ENCODE assay signal across 9 cellular contexts in the genomic region with DNA sequence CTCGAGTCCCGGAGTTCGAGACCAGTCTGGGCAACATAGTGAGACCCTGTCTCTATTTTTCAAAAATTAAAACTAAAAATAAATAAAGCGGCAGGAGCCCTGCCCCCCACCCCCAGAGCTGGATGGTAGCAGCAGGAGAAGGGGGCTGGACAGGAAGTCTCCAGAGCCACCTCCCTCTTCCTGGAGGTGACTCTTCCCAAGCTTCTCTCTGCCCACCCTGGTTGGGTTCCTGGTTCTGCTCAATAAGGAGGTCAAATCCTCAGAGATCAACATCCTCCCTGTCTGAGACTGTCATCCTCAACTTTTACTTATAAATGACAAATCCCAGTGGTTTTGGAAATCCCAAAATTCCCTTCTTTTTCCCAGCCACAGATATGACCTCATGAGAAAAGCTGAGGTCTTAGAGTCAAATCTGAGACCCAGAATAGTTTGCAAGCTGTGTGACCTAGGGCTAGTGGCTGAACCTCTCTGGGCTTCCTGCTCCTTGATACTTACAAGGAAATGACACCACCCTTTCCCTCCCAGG. TPM values are rescaled to one million over a fixed set of nuclear protein-coding genes. Genes with fewer than 3 reads are reported as not detected.
DNase-seq lines count a peak whose midpoint lies in the region; ATAC-seq and TF ChIP-seq lines count a peak whose summit lies in the region.
"Had no signal": no experiment of that assay in that cellular context is flagged by ENCODE, and none has a peak within 500 bp of the region (broad histone marks: within the 10 kb centered on the region; RNA-seq: fewer than 3 reads in every experiment).

No MANE protein-coding gene starts in this region.

- no peaks in the 10 kb centered on the region for H4K20me1 ChIP-seq in GM23338 (replicated peaks; ENCODE audit: insufficient read depth)

- H3K9me3 Mint-ChIP-seq in GM23338, result peaks cover 9% of the 10 kb centered on the region; the same call in 2 of the 3 replicates
- peaks cover 2% of the 10 kb centered on the region for H3K9me3 Mint-ChIP-seq in activated CD8-positive, alpha-beta T cell treated with anti-CD3 and anti-CD28 coated beads, Interleukin-2, amount 10 ng/mL, durations not matched to agents 7 days and 5 days (ENCODE audit: insufficient read depth)

- H3K36me3 ChIP-seq in GM23338 (ENCODE audit: insufficient read depth) (no peaks in the 10 kb centered on the region; the same call in 1 of the 2 replicates), right atrium auricular region (no peaks in the 10 kb centered on the region), HAP-1 (replicated peaks) (no peaks in the 10 kb centered on the region)

- H3K27ac ChIP-seq in GM23338 (ENCODE audit: low read depth) (no peak overlapping the region), right atrium auricular region (peak overlapping the region; percentile 82 to 91)

- H3K9me3 ChIP-seq in right atrium auricular region (no peaks in the 10 kb centered on the region), HAP-1 (no peaks in the 10 kb centered on the region)

- ATAC-seq in GM23338 (no peak), HG03025 (IDR thresholded peaks at IDR 0.05; ENCODE audit: low FRiP score, unreplicated experiment) (no peak)
- no peak for ATAC-seq in activated CD8-positive, alpha-beta T cell treated with anti-CD3 and anti-CD28 coated beads, Interleukin-2, amount 10 ng/mL, durations not matched to agents 7 days and 5 days

- H3K4me3 ChIP-seq in GM23338 (peak overlapping the region; percentile 58), right atrium auricular region (peak overlapping the region in 1 of 2 donors; percentile 39), skeletal muscle cell (ENCODE audit: low read depth, low read length) (peak overlapping the region; percentile 44), HAP-1 (no peak overlapping the region)

- in situ Hi-C loops in HAP-1 (cut with MboI; ENCODE audit: low sequenced_read_pairs), result no loop called here

- TF ChIP-seq CTCF in GM23338 (conservative IDR thresholded peaks at IDR 0.05; ENCODE audit: low read depth in 2 of 2) (no peak), right atrium auricular region (IDR thresholded peaks at IDR 0.05) (no peak)

- no peaks in the 10 kb centered on the region for H3K9me2 ChIP-seq in GM23338 (ENCODE audit: insufficient read depth)

- CTCF ChIA-PET in activated CD8-positive, alpha-beta T cell treated with anti-CD3 and anti-CD28 coated beads, Interleukin-2, amount 10 ng/mL, durations not matched to agents 7 days and 5 days (lab: Charles Lee), result interaction anchor here (1.1 to 17.4 kb wide), 5 partner anchors 11 to 107 kb away, joined by 3 to 280 read pairs (median 4); no protein-coding TSS in a partner anchor

- H3F3A ChIP-seq in GM23338 (replicated peaks; ENCODE audit: low read depth), result peaks cover 10% of the 10 kb centered on the region; the same call in 1 of the 2 replicates

- no peaks in the 10 kb centered on the region for H3K79me2 ChIP-seq in GM23338 (replicated peaks; ENCODE audit: insufficient read depth)

- no peak overlapping the region for H3K27ac Mint-ChIP-seq in GM23338
- peak overlapping the region; percentile 86 for H3K27ac Mint-ChIP-seq in activated CD8-positive, alpha-beta T cell treated with anti-CD3 and anti-CD28 coated beads, Interleukin-2, amount 10 ng/mL, durations not matched to agents 7 days and 5 days

- H3K4me2 ChIP-seq in GM23338, result peak overlapping the region; percentile 85

- no peaks in the 10 kb centered on the region for H3K27me3 ChIP-seq in GM23338 (ENCODE audit: insufficient read depth)
- H3K27me3 ChIP-seq in right atrium auricular region, result no peaks in the 10 kb centered on the region
- 0 out of 2 replicates have a peak, but pooled peaks cover 2% of the 10 kb centered on the region for H3K27me3 ChIP-seq in HAP-1 (ENCODE audit: low read depth)
- H3K27me3 ChIP-seq: dorsolateral prefrontal cortex had no signal

- peak overlapping the region; percentile 73; the same call in 1 of the 3 replicates for H3K4me3 Mint-ChIP-seq in GM23338
- H3K4me3 Mint-ChIP-seq in activated CD8-positive, alpha-beta T cell treated with anti-CD3 and anti-CD28 coated beads, Interleukin-2, amount 10 ng/mL, durations not matched to agents 7 days and 5 days, result peak overlapping the region; percentile 39

- no peak overlapping the region for H2AFZ ChIP-seq in GM23338

- H3K4me1 ChIP-seq in GM23338 (ENCODE audit: insufficient read depth) (peaks cover 33% of the 10 kb centered on the region), right atrium auricular region (peaks cover 0 to 43% of the 10 kb centered on the region in 2 donors), HAP-1 (no peaks in the 10 kb centered on the region; the same call in 1 of the 2 replicates)

- POLR2A ChIA-PET in activated CD8-positive, alpha-beta T cell treated with anti-CD3 and anti-CD28 coated beads, Interleukin-2, amount 10 ng/mL, durations not matched to agents 7 days and 5 days (lab: Charles Lee), result interaction anchor here (0.6 to 2.7 kb wide), 9 partner anchors 10 to 451 kb away, joined by 3 to 11 read pairs (median 3); no protein-coding TSS in a partner anchor

- no peak for DNase-seq in GM23338 (ENCODE audit: low spot score)
- no peak for DNase-seq in activated CD8-positive, alpha-beta T cell treated with anti-CD3 and anti-CD28 coated beads, Interleukin-2, amount 10 ng/mL, durations not matched to agents 7 days and 5 days
- DNase-seq in right atrium auricular region (ENCODE audit: low spot score), result no peak
- no peak for DNase-seq in skeletal muscle cell (ENCODE audit: low read depth)
- DNase-seq in LoVo (ENCODE audit: low spot score), result no peak
- no peak for DNase-seq in HAP-1 (ENCODE audit: low spot score in 2 of 2)
- DNase-seq in Kasumi-1 (lab: John Stamatoyannopoulos, UW), result no peak

- peaks cover 6% of the 10 kb centered on the region for H3K27me3 Mint-ChIP-seq in GM23338 (ENCODE audit: insufficient read depth, low read depth, poor library complexity)
- no peaks in the 10 kb centered on the region for H3K27me3 Mint-ChIP-seq in activated CD8-positive, alpha-beta T cell treated with anti-CD3 and anti-CD28 coated beads, Interleukin-2, amount 10 ng/mL, durations not matched to agents 7 days and 5 days (ENCODE audit: low read depth)

- H3K4me1 Mint-ChIP-seq in GM23338, result peaks cover 34% of the 10 kb centered on the region
- H3K4me1 Mint-ChIP-seq in activated CD8-positive, alpha-beta T cell treated with anti-CD3 and anti-CD28 coated beads, Interleukin-2, amount 10 ng/mL, durations not matched to agents 7 days and 5 days (ENCODE audit: low read depth), result peaks cover 75% of the 10 kb centered on the region

- peaks cover 13% of the 10 kb centered on the region; the same call in 2 of the 3 replicates for H3K36me3 Mint-ChIP-seq in GM23338 (ENCODE audit: low read depth)
- H3K36me3 Mint-ChIP-seq in activated CD8-positive, alpha-beta T cell treated with anti-CD3 and anti-CD28 coated beads, Interleukin-2, amount 10 ng/mL, durations not matched to agents 7 days and 5 days (ENCODE audit: low read depth), result peaks cover 16% of the 10 kb centered on the region

TF ChIP-seq in GM23338, 12 proteins besides CTCF, POLR2A, EP300 and RAD21 (continues in another document):
- TF ChIP-seq EZH2phosphoT487 (IDR thresholded peaks at IDR 0.05; ENCODE audit: unreplicated experiment), result no peak
- TF ChIP-seq NANOG (IDR thresholded peaks at IDR 0.05; ENCODE audit: borderline replicate concordance), result no peak
- TF ChIP-seq, protein P1, sequence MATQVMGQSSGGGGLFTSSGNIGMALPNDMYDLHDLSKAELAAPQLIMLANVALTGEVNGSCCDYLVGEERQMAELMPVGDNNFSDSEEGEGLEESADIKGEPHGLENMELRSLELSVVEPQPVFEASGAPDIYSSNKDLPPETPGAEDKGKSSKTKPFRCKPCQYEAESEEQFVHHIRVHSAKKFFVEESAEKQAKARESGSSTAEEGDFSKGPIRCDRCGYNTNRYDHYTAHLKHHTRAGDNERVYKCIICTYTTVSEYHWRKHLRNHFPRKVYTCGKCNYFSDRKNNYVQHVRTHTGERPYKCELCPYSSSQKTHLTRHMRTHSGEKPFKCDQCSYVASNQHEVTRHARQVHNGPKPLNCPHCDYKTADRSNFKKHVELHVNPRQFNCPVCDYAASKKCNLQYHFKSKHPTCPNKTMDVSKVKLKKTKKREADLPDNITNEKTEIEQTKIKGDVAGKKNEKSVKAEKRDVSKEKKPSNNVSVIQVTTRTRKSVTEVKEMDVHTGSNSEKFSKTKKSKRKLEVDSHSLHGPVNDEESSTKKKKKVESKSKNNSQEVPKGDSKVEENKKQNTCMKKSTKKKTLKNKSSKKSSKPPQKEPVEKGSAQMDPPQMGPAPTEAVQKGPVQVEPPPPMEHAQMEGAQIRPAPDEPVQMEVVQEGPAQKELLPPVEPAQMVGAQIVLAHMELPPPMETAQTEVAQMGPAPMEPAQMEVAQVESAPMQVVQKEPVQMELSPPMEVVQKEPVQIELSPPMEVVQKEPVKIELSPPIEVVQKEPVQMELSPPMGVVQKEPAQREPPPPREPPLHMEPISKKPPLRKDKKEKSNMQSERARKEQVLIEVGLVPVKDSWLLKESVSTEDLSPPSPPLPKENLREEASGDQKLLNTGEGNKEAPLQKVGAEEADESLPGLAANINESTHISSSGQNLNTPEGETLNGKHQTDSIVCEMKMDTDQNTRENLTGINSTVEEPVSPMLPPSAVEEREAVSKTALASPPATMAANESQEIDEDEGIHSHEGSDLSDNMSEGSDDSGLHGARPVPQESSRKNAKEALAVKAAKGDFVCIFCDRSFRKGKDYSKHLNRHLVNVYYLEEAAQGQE (IDR thresholded peaks at IDR 0.05; ENCODE audit: unreplicated experiment), result no peak

RNA-seq across cellular contexts. Expression of gene C1QTNF6, which starts 1.0 kb away (rescaled TPM):
- total RNA-seq in GM23338 (2014; rRNA removed; shearing (Covaris generic)), result 2.3 and 2.6 TPM in 2 replicates
- 0.97 and 1.7 TPM in 2 replicates for polyA plus RNA-seq in GM23338 (2016; fragmentation: Nextera tagmentation; extraction: Ambion mirVana)
- 1 to 10 TPM; 6.1 to 6.2 TPM for total RNA-seq in activated CD8-positive, alpha-beta T cell treated with anti-CD3 and anti-CD28 coated beads, Interleukin-2, amount 10 ng/mL, durations not matched to agents 7 days and 5 days
- 1 to 10 TPM; 1.6 to 2.2 TPM for total RNA-seq in right atrium auricular region

RNA-seq across cellular contexts. Expression of gene SSTR3, which starts 25.2 kb away (rescaled TPM):
- 0.04 and 0.66 TPM in 2 replicates for total RNA-seq in GM23338 (2014; rRNA removed; shearing (Covaris generic))
- polyA plus RNA-seq in GM23338 (2016; fragmentation: Nextera tagmentation; extraction: Ambion mirVana), result 0.10 TPM in 1 of 2 replicates, not detected in the other
- 1 to 10 TPM; 3.5 to 3.6 TPM for total RNA-seq in activated CD8-positive, alpha-beta T cell treated with anti-CD3 and anti-CD28 coated beads, Interleukin-2, amount 10 ng/mL, durations not matched to agents 7 days and 5 days
- not detected for total RNA-seq in right atrium auricular region

RNA-seq across cellular contexts. Expression of gene IL2RB, which starts 37.3 kb away (rescaled TPM):
- total RNA-seq in GM23338 (2014; rRNA removed; shearing (Covaris generic)), result 1.0 and 4.8 TPM in 2 replicates
- 0.36 and 0.90 TPM in 2 replicates for polyA plus RNA-seq in GM23338 (2016; fragmentation: Nextera tagmentation; extraction: Ambion mirVana)
- 100 to 1,000 TPM; 202 to 213 TPM for total RNA-seq in activated CD8-positive, alpha-beta T cell treated with anti-CD3 and anti-CD28 coated beads, Interleukin-2, amount 10 ng/mL, durations not matched to agents 7 days and 5 days
- 1 to 10 TPM in 1 of 2 donors, under 1 TPM in 1; 0.94 to 1.0 TPM for total RNA-seq in right atrium auricular region

RNA-seq across cellular contexts. Expression of gene RAC2, which starts 57.0 kb away (rescaled TPM):
- 2.7 and 3.8 TPM in 2 replicates for total RNA-seq in GM23338 (2014; rRNA removed; shearing (Covaris generic))
- 2.4 and 3.1 TPM in 2 replicates for polyA plus RNA-seq in GM23338 (2016; fragmentation: Nextera tagmentation; extraction: Ambion mirVana)
- 1,000 to 10,000 TPM; 1,167 to 1,252 TPM for total RNA-seq in activated CD8-positive, alpha-beta T cell treated with anti-CD3 and anti-CD28 coated beads, Interleukin-2, amount 10 ng/mL, durations not matched to agents 7 days and 5 days
- total RNA-seq in right atrium auricular region, result 10 to 100 TPM in 1 of 2 donors, 1 to 10 TPM in 1; 2.9 to 10.3 TPM

Comparison
In these comparisons a context has a peak if more than half of its experiments do, and no peak if none do; other contexts are left out.
1. RNA of gene IL2RB, which starts 37.3 kb away (total RNA-seq): 202 to 213 TPM in activated CD8-positive, alpha-beta T cell treated with anti-CD3 and anti-CD28 coated beads, Interleukin-2, amount 10 ng/mL, durations not matched to agents 7 days and 5 days; 1.0 to 4.8 TPM in GM23338 and 0.94 to 1.0 TPM in right atrium auricular region; every median in the first group is over 10 times any median in the second.